Comparison of ENCODE assay signal across 8 cellular contexts in the genomic region with DNA sequence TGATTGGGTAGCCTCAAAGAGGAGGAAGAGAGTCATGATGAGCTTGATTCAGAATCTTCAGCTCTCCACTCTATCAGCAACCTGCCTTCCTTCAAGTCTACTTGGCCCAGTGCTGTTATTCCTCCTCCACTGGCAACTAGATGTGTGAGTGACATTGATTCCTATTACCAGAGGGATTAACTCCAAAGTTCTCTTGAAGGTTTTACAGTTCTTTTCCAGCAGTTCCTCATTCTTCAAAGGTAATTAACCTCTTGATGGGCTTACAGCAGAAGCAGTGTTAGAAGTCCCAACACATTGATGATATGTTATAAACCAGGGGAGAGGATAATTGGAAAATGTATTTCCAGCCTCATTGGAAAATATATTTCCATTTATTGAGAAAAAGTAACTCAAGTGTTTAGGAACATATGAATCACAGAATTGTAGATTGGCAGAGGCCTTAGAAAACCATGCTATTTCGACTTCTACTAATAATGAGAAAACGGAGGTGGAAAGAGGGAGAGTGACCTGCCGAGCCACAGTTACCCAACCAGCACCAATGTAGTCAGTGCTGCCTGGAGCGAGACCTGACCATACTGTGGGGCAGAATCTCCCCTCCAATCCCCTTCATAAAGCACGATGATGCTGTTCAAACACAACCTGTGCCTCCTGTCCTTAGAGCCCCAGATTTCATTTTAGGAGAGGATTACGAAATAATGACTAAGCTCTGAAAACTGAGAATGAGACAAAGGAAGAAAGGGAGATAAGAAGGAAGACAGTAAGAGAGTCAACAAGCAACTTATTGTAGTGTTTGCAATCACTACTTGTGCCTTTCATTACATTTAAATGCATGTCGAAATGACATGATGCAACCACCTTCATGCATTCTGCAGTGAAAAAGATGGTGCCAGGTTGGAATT.
A peak's percentile ranks its signal among the peaks of the same experiment; 100 is the strongest.
DNase-seq lines count a peak whose midpoint lies in the region; ATAC-seq and FAIRE-seq lines count a peak whose summit lies in the region.

No MANE protein-coding gene starts in this region.

- peak overlapping the region in 6 of 11 experiments; percentile 14 to 80 (median 60); a peak in 11 of 22 replicates for H3K4me2 ChIP-seq in BLaER1 treated with 17β-estradiol and CSF1 and Interleukin-3, amounts not matched to agents 10 nM and 100 nM

- ATAC-seq in HG03135 (IDR thresholded peaks at IDR 0.05; ENCODE audit: unreplicated experiment), result peak; percentile 74
- ATAC-seq in stimulated activated memory B cell treated with anti-CD40 and anti-IgM and Interleukin-4, amounts not matched to agents 10 μg/mL and 1 μg/mL and 100 μg/mL, for 72 hours, result peak; percentile 96

- DNase-seq in GM19239 (ENCODE audit: insufficient read length, low spot score) (no peak), H4 (ENCODE audit: low spot score) (no peak), RCC 7860 (ENCODE audit: low spot score) (no peak), HCEC 1CT (no peak)
- DNase-seq in activated naive CD4-positive, alpha-beta T cell treated with anti-CD3 and anti-CD28 coated beads, Interleukin-2, amount 50 U/mL, for 16 hours, result peak; percentile 31

- H3K4me3 ChIP-seq in BLaER1 treated with 17β-estradiol and CSF1 and Interleukin-3, amounts not matched to agents 10 nM and 100 nM, result no peak overlapping the region

- peaks cover 66% of the 10 kb centered on the region for H3K4me1 Mint-ChIP-seq in stimulated activated memory B cell treated with anti-CD40 and anti-IgM and Interleukin-4, amounts not matched to agents 10 μg/mL and 1 μg/mL and 100 μg/mL, for 72 hours

- H3K4me1 ChIP-seq in BLaER1 treated with 17β-estradiol and CSF1 and Interleukin-3, amounts not matched to agents 10 nM and 100 nM, result peaks cover under 1 to 84% (median 32%) of the 10 kb centered on the region in 10 experiments; a peak in 19 of 20 replicates

- H3K27me3 Mint-ChIP-seq in stimulated activated memory B cell treated with anti-CD40 and anti-IgM and Interleukin-4, amounts not matched to agents 10 μg/mL and 1 μg/mL and 100 μg/mL, for 72 hours, result no peaks in the 10 kb centered on the region

- peak overlapping the region in 4 of 11 experiments; percentile 3 to 53 (median 36); a peak in 6 of 22 replicates for H3K27ac ChIP-seq in BLaER1 treated with 17β-estradiol and CSF1 and Interleukin-3, amounts not matched to agents 10 nM and 100 nM

- peaks cover 11% of the 10 kb centered on the region for H3K36me3 Mint-ChIP-seq in stimulated activated memory B cell treated with anti-CD40 and anti-IgM and Interleukin-4, amounts not matched to agents 10 μg/mL and 1 μg/mL and 100 μg/mL, for 72 hours

- peak overlapping the region; percentile 77 for H3K27ac Mint-ChIP-seq in stimulated activated memory B cell treated with anti-CD40 and anti-IgM and Interleukin-4, amounts not matched to agents 10 μg/mL and 1 μg/mL and 100 μg/mL, for 72 hours

- 0 out of 22 replicates have a peak, but pooled peaks cover 0 to 6% (median 0%) of the 10 kb centered on the region in 11 experiments for H3K9me3 ChIP-seq in BLaER1 treated with 17β-estradiol and CSF1 and Interleukin-3, amounts not matched to agents 10 nM and 100 nM (replicated peaks in 1 of 11)

- peaks cover 0 to 83% (median 0%) of the 10 kb centered on the region in 11 experiments; a peak in 3 of 22 replicates for H4K20me1 ChIP-seq in BLaER1 treated with 17β-estradiol and CSF1 and Interleukin-3, amounts not matched to agents 10 nM and 100 nM

- no peaks in the 10 kb centered on the region for H3K9me3 Mint-ChIP-seq in stimulated activated memory B cell treated with anti-CD40 and anti-IgM and Interleukin-4, amounts not matched to agents 10 μg/mL and 1 μg/mL and 100 μg/mL, for 72 hours

- peak; percentile 80 for FAIRE-seq in GM19239 (lab: Jason Lieb, UNC)
- FAIRE-seq in RCC 7860 (lab: Jason Lieb, UNC), result no peak

- H3K27me3 ChIP-seq in BLaER1 treated with 17β-estradiol and CSF1 and Interleukin-3, amounts not matched to agents 10 nM and 100 nM, result peaks cover 0 to 16% (median 0%) of the 10 kb centered on the region in 11 experiments; a peak in 4 of 22 replicates

- H3K9ac ChIP-seq in BLaER1 treated with 17β-estradiol and CSF1 and Interleukin-3, amounts not matched to agents 10 nM and 100 nM, result no peak overlapping the region

- no peaks in the 10 kb centered on the region for H3K36me3 ChIP-seq in BLaER1 treated with 17β-estradiol and CSF1 and Interleukin-3, amounts not matched to agents 10 nM and 100 nM

- peak overlapping the region; percentile 10 for H3K4me3 Mint-ChIP-seq in stimulated activated memory B cell treated with anti-CD40 and anti-IgM and Interleukin-4, amounts not matched to agents 10 μg/mL and 1 μg/mL and 100 μg/mL, for 72 hours
